In genomic region chr11:69799582-69799981, GRCh38 we compare ENCODE assay signal across 11 cellular contexts. TPM values are rescaled to one million over a fixed set of nuclear protein-coding genes. Genes with fewer than 3 reads are reported as not detected.
DNase-seq lines count a peak whose midpoint lies in the region; TF ChIP-seq lines count a peak whose summit lies in the region.
"Had no signal": no experiment of that assay in that cellular context is flagged by ENCODE, and none has a peak within 500 bp of the region (broad histone marks: within the 10 kb centered on the region; RNA-seq: fewer than 3 reads in every experiment).

No MANE protein-coding gene starts in this region.

- no peak overlapping the region for H3K4ac ChIP-seq in trophoblast cell (ENCODE audit: low read depth, low read length)

- no peak overlapping the region for H4K91ac ChIP-seq in trophoblast cell (ENCODE audit: low read depth, low read length)

- no peak overlapping the region for H3K4me3 ChIP-seq in trophoblast cell (ENCODE audit: low read depth, low read length)
- H3K4me3 ChIP-seq: body of pancreas had no signal

- H3K18ac ChIP-seq in trophoblast cell (ENCODE audit: low read length) = no peak overlapping the region

- no peak for TF ChIP-seq CTCF in nephron progenitor cell (IDR thresholded peaks at IDR 0.05)

- no peak overlapping the region for H3K14ac ChIP-seq in trophoblast cell (ENCODE audit: low read length)

- H4K8ac ChIP-seq in trophoblast cell (ENCODE audit: low read depth, low read length) = no peak overlapping the region

- H3K9ac ChIP-seq in trophoblast cell (ENCODE audit: low read length) = no peak overlapping the region

- H2BK120ac ChIP-seq in trophoblast cell (ENCODE audit: insufficient read depth, low read length, poor library complexity) = no peak overlapping the region

- H3K27me3 Mint-ChIP-seq in nephron progenitor cell (ENCODE audit: low read depth, poor library complexity) = peaks cover 16% of the 10 kb centered on the region

- H3K4me2 ChIP-seq in trophoblast cell (ENCODE audit: low read length) = no peak overlapping the region

- no peaks in the 10 kb centered on the region for H3K79me1 ChIP-seq in trophoblast cell (ENCODE audit: low read length)

- H3K79me2 ChIP-seq in trophoblast cell (ENCODE audit: control insufficient read depth, insufficient read depth, low read length, poor library complexity) = no peaks in the 10 kb centered on the region

- H3K36me3 Mint-ChIP-seq in nephron progenitor cell (ENCODE audit: low read depth) = no peaks in the 10 kb centered on the region
- H3K36me3 Mint-ChIP-seq: naive B cell had no signal

- no peak overlapping the region for H3K4me3 Mint-ChIP-seq in nephron progenitor cell
- H3K4me3 Mint-ChIP-seq: naive B cell had no signal

- no peaks in the 10 kb centered on the region for H3K9me3 Mint-ChIP-seq in nephron progenitor cell

- H3K4me1 Mint-ChIP-seq in nephron progenitor cell = peaks cover 5% of the 10 kb centered on the region
- H3K4me1 Mint-ChIP-seq: naive B cell had no signal

- no peak overlapping the region for H2AFZ ChIP-seq in trophoblast cell (ENCODE audit: insufficient read depth, low read length, poor library complexity)

- H3K27me3 ChIP-seq in trophoblast cell (ENCODE audit: insufficient read depth, low read length) = no peaks in the 10 kb centered on the region
- H3K27me3 ChIP-seq: body of pancreas had no signal

- peaks cover 6% of the 10 kb centered on the region for H3K9me3 ChIP-seq in trophoblast cell (ENCODE audit: insufficient read depth, low read depth, low read length)
- H3K9me3 ChIP-seq: body of pancreas had no signal

- no peak overlapping the region for H2AK5ac ChIP-seq in trophoblast cell (ENCODE audit: low read length)

- no peak overlapping the region for H3K27ac ChIP-seq in trophoblast cell (ENCODE audit: low read depth, low read length)
- H3K27ac ChIP-seq: body of pancreas had no signal

- H2BK12ac ChIP-seq in trophoblast cell (ENCODE audit: low read length) = no peak overlapping the region

- no peak overlapping the region for H2BK5ac ChIP-seq in trophoblast cell (ENCODE audit: low read depth, low read length, poor library complexity)

- H3K27ac Mint-ChIP-seq in nephron progenitor cell = no peak overlapping the region
- H3K27ac Mint-ChIP-seq: naive B cell had no signal

- peak; percentile 47 for DNase-seq in NCI-H82 (lab: John Stamatoyannopoulos, UW)
- no peak for DNase-seq in NCI-H82 treated with DMSO at 0.1 percent for 48 hours (lab: John Stamatoyannopoulos, UW; ENCODE audit: unreplicated experiment)
- DNase-seq in NCI-H69 (lab: John Stamatoyannopoulos, UW) = peak; percentile 15
- peak; percentile 74 for DNase-seq in cerebellum (ENCODE audit: low spot score)
- peak; percentile 30 to 52 for DNase-seq in trophoblast cell
- DNase-seq in DMS153 treated with DMSO at 0.1 percent for 48 hours (lab: John Stamatoyannopoulos, UW; ENCODE audit: unreplicated experiment) = no peak
- DNase-seq in nephron progenitor cell = no peak
- DNase-seq in NCI-H187 treated with DMSO at 0.1 percent for 48 hours (lab: John Stamatoyannopoulos, UW) = no peak
- DNase-seq: activated CD8-positive, alpha-beta memory T cell treated with anti-CD3 and anti-CD28 coated beads for 24 hours; body of pancreas; naive B cell had no signal

- H3K23ac ChIP-seq in trophoblast cell (ENCODE audit: low read length) = no peak overlapping the region

- no peaks in the 10 kb centered on the region for H3K4me1 ChIP-seq in trophoblast cell (ENCODE audit: control insufficient read depth in 1 of 2, insufficient read depth in 2 of 2, low read length in 2 of 2)
- H3K4me1 ChIP-seq: body of pancreas had no signal

- no CpG with 5 or more reads among the region's 3 CpGs for WGBS in trophoblast cell (ENCODE audit: extremely low coverage, insufficient coverage, insufficient read length)

- no peaks in the 10 kb centered on the region for H3K36me3 ChIP-seq in trophoblast cell (ENCODE audit: control insufficient read depth in 1 of 2, insufficient read depth in 2 of 2, low read length in 2 of 2)

- H4K12ac ChIP-seq in trophoblast cell (ENCODE audit: low read depth, low read length) = no peak overlapping the region

RNA-seq across cellular contexts. Expression of gene FGF3, which starts 19.6 kb away (rescaled TPM):
- total RNA-seq in cerebellum = 6.5 TPM
- polyA plus RNA-seq in trophoblast cell (2013) = not detected in 2 replicates
- total RNA-seq: body of pancreas had no signal

RNA-seq across cellular contexts. Expression of gene FGF4, which starts 24.4 kb away (rescaled TPM):
- total RNA-seq in cerebellum = not detected
- 0.03 TPM in 1 of 2 replicates, not detected in the other for polyA plus RNA-seq in trophoblast cell (2013)
- total RNA-seq: body of pancreas had no signal

Comparison
In these comparisons a context has a peak if more than half of its experiments do, and no peak if none do; other contexts are left out.
1. DNase-seq: peak in NCI-H82 (single experiment), NCI-H69 (single experiment), cerebellum (single experiment) and trophoblast cell (2 of 2); none in NCI-H82 treated with DMSO at 0.1 percent for 48 hours (single experiment), DMS153 treated with DMSO at 0.1 percent for 48 hours (single experiment), nephron progenitor cell (single experiment) and NCI-H187 treated with DMSO at 0.1 percent for 48 hours (single experiment).